Comparison of ENCODE assay signal across 29 cellular contexts in the genomic region with DNA sequence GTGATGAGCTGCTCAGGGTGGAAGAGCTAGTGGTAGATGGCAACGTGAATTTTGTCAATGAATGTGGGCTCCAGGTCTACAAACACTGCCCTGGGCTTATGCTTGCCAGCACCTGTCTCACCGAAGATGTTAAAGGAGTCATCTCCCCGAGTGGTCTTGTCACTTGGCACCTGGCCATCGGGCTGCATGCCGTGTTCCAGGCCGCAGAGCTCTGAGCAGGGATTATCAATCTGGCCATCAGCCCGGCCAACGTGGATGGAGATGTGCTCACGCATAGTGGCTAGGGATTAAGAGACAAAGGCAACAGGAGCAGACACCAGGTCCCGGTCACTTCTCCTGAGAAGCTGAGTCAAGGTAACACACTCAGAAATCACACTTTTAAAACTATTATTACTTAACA. TPM values are rescaled to one million over a fixed set of nuclear protein-coding genes. Genes with fewer than 3 reads are reported as not detected.
DNase-seq lines count a peak whose midpoint lies in the region; TF ChIP-seq lines count a peak whose summit lies in the region.
"Had no signal": no experiment of that assay in that cellular context is flagged by ENCODE, and none has a peak within 500 bp of the region (broad histone marks: within the 10 kb centered on the region; RNA-seq: fewer than 3 reads in every experiment).

No MANE protein-coding gene starts in this region.

- H3K36me3 Mint-ChIP-seq in nephron progenitor cell (ENCODE audit: low read depth): peaks cover 17% of the 10 kb centered on the region

- peaks cover 9% of the 10 kb centered on the region for H3K9me3 Mint-ChIP-seq in nephron progenitor cell
- H3K9me3 Mint-ChIP-seq: CD4-positive, alpha-beta memory T cell had no signal

- DNase-seq in NCI-H2196 (lab: John Stamatoyannopoulos, UW; ENCODE audit: unreplicated experiment): peak; percentile 0
- DNase-seq in NCI-H2196 treated with DMSO at 0.1 percent for 48 hours (lab: John Stamatoyannopoulos, UW; ENCODE audit: unreplicated experiment): no peak
- peak; percentile 52 for DNase-seq in M059J (ENCODE audit: low read depth)
- DNase-seq in SHP77 (lab: John Stamatoyannopoulos, UW): peak; percentile 13 to 57
- DNase-seq in myocyte (ENCODE audit: low read depth): peak; percentile 55
- no peak for DNase-seq in kidney glomerular epithelial cell (lab: John Stamatoyannopoulos, UW)
- no peak for DNase-seq in HK-2 (ENCODE audit: unreplicated experiment)
- no peak for DNase-seq in nephron progenitor cell
- DNase-seq: activated CD4-positive, alpha-beta T cell treated with anti-CD3 and anti-CD28 coated beads, Interleukin-2, amount 50 U/mL, for 4 hours; activated CD8-positive, alpha-beta memory T cell treated with anti-CD3 and anti-CD28 coated beads, Interleukin-2, amount 10 ng/mL, durations not matched to agents 7 days and 5 days; activated T-cell treated with anti-CD3 and anti-CD28 coated beads, Interleukin-2, amount 50 U/mL, for 72 hours; AML-193; caudate nucleus; CD4-positive, alpha-beta memory T cell; EL; esophagus squamous epithelium; Karpas-422; left ventricle myocardium superior; MV-4-11; NCI-H146; spleen; stimulated activated CD8-positive, alpha-beta memory T cell treated with anti-CD3 and anti-CD28 coated beads, Interleukin-4, amount 100 ng/mL, for 48 hours; T-helper 17 cell; thyroid gland had no signal

- H3K4me1 Mint-ChIP-seq in nephron progenitor cell: no peaks in the 10 kb centered on the region
- H3K4me1 Mint-ChIP-seq: activated CD8-positive, alpha-beta memory T cell treated with anti-CD3 and anti-CD28 coated beads, Interleukin-2, amount 10 ng/mL, durations not matched to agents 7 days and 5 days had no signal

- H3K27ac Mint-ChIP-seq in nephron progenitor cell: no peak overlapping the region
- H3K27ac Mint-ChIP-seq: activated CD8-positive, alpha-beta memory T cell treated with anti-CD3 and anti-CD28 coated beads, Interleukin-2, amount 10 ng/mL, durations not matched to agents 7 days and 5 days; activated T-cell treated with anti-CD3 and anti-CD28 coated beads, Interleukin-2, amount 50 U/mL, for 72 hours had no signal

- TF ChIP-seq CTCF in nephron progenitor cell (IDR thresholded peaks at IDR 0.05): no peak

- peaks cover 4% of the 10 kb centered on the region for H3K27me3 Mint-ChIP-seq in nephron progenitor cell (ENCODE audit: low read depth, poor library complexity)
- H3K27me3 Mint-ChIP-seq: activated CD8-positive, alpha-beta memory T cell treated with anti-CD3 and anti-CD28 coated beads, Interleukin-2, amount 10 ng/mL, durations not matched to agents 7 days and 5 days; CD4-positive, alpha-beta memory T cell; T-helper 17 cell had no signal

- H3K4me3 Mint-ChIP-seq in nephron progenitor cell: no peak overlapping the region
- H3K4me3 Mint-ChIP-seq: activated CD8-positive, alpha-beta memory T cell treated with anti-CD3 and anti-CD28 coated beads, Interleukin-2, amount 10 ng/mL, durations not matched to agents 7 days and 5 days; activated T-cell treated with anti-CD3 and anti-CD28 coated beads, Interleukin-2, amount 50 U/mL, for 72 hours; CD4-positive, alpha-beta memory T cell; T-helper 17 cell had no signal

RNA-seq across cellular contexts. Expression of a gene that starts 54.8 kb away (rescaled TPM):
- total RNA-seq in M059J (2014; rRNA removed; shearing (Covaris generic)): 2.9 and 8.8 TPM in 2 replicates
- 6,424 and 7,970 TPM in 2 replicates for total RNA-seq in myocyte
- 9,191 TPM for polyA plus RNA-seq in myocyte (2012)
- total RNA-seq: activated CD8-positive, alpha-beta memory T cell treated with anti-CD3 and anti-CD28 coated beads, Interleukin-2, amount 10 ng/mL, durations not matched to agents 7 days and 5 days; activated T-cell treated with anti-CD3 and anti-CD28 coated beads, Interleukin-2, amount 50 U/mL, for 72 hours; CD4-positive, alpha-beta memory T cell; foreskin keratinocyte; GM12878; H4; OCI-LY7; T-helper 17 cell had no signal
- polyA plus RNA-seq: CD4-positive, alpha-beta memory T cell; foreskin keratinocyte; keratinocyte had no signal

Comparison
In these comparisons a context has a peak if more than half of its experiments do, and no peak if none do; other contexts are left out.
1. DNase-seq: peak in NCI-H2196 (single experiment), M059J (single experiment), SHP77 (2 of 2) and myocyte (single experiment); none in NCI-H2196 treated with DMSO at 0.1 percent for 48 hours (single experiment), kidney glomerular epithelial cell (single experiment), HK-2 (single experiment) and nephron progenitor cell (single experiment).
2. RNA of a gene that starts 54.8 kb away (total RNA-seq): 6,424 to 7,970 TPM in myocyte; 2.9 to 8.8 TPM in M059J; every median in the first group is over 100 times any median in the second.